11 cellular contexts compared by ENCODE assay signal in genomic region chr20:63501818-63502670, GRCh38. TPM values are rescaled to one million over a fixed set of nuclear protein-coding genes. Genes with fewer than 3 reads are reported as not detected.
A peak's percentile ranks its signal among the peaks of the same experiment; 100 is the strongest.
DNase-seq lines count a peak whose midpoint lies in the region; ATAC-seq and TF ChIP-seq lines count a peak whose summit lies in the region.
"Had no signal": no experiment of that assay in that cellular context is flagged by ENCODE, and none has a peak within 500 bp of the region (broad histone marks: within the 10 kb centered on the region; RNA-seq: fewer than 3 reads in every experiment).

No MANE protein-coding gene starts in this region.

- 12 to 13% methylated on average over 26 of the region's 26 CpGs for WGBS in heart right ventricle, 2 donors

- H3K27ac Mint-ChIP-seq in natural killer cell treated with Interleukin-12 subunit alpha and Interleukin-12 subunit beta and Interleukin-15 and Interleukin-18, amount 100 ng/mL, for 72 hours = no peak overlapping the region
- no peak overlapping the region for H3K27ac Mint-ChIP-seq in natural killer cell

- peak overlapping the region; percentile 27 for H3K9ac ChIP-seq in NT2/D1 (ENCODE audit: insufficient read length, low read depth)

- H3K36me3 ChIP-seq in NT2/D1 (ENCODE audit: insufficient read depth, insufficient read length, low read length) = peaks cover 4% of the 10 kb centered on the region
- H3K36me3 ChIP-seq in heart right ventricle = no peaks in the 10 kb centered on the region
- H3K36me3 ChIP-seq: colonic mucosa, lower lobe of right lung had no signal

- no peaks in the 10 kb centered on the region for H3K36me3 Mint-ChIP-seq in natural killer cell treated with Interleukin-12 subunit alpha and Interleukin-12 subunit beta and Interleukin-15 and Interleukin-18, amount 100 ng/mL, for 72 hours
- H3K36me3 Mint-ChIP-seq in natural killer cell = no peaks in the 10 kb centered on the region

- DNase-seq in natural killer cell treated with Interleukin-12 subunit alpha and Interleukin-12 subunit beta and Interleukin-15 and Interleukin-18, amount 100 ng/mL, for 72 hours (ENCODE audit: low spot score) = peak; percentile 49
- DNase-seq in natural killer cell = no peak
- no peak for DNase-seq in NT2/D1 (ENCODE audit: low read depth, low spot score)
- peak; percentile 71 to 85 for DNase-seq in heart right ventricle
- DNase-seq in GM03348 (ENCODE audit: low spot score) = no peak
- DNase-seq in HCEC 1CT = no peak
- DNase-seq in effector CD4-positive, alpha-beta T cell = no peak
- DNase-seq: colonic mucosa, Kasumi-1 had no signal

- H3K4me3 ChIP-seq in NT2/D1 (ENCODE audit: insufficient read length, low read depth) = no peak overlapping the region
- no peak overlapping the region for H3K4me3 ChIP-seq in heart right ventricle
- H3K4me3 ChIP-seq: colonic mucosa, lower lobe of right lung had no signal

- peaks cover 10% of the 10 kb centered on the region; the same call in 1 of the 2 replicates for H3K9me3 ChIP-seq in NT2/D1 (ENCODE audit: insufficient read depth, low read length)
- H3K9me3 ChIP-seq in heart right ventricle = peaks cover 0 to 25% (median 0%) of the 10 kb centered on the region in 11 donors
- H3K9me3 ChIP-seq: colonic mucosa had no signal

- H3K4me3 Mint-ChIP-seq in natural killer cell treated with Interleukin-12 subunit alpha and Interleukin-12 subunit beta and Interleukin-15 and Interleukin-18, amount 100 ng/mL, for 72 hours = no peak overlapping the region
- no peak overlapping the region for H3K4me3 Mint-ChIP-seq in natural killer cell

- H3K27me3 ChIP-seq in NT2/D1 (ENCODE audit: insufficient read depth, insufficient read length) (peaks cover 17% of the 10 kb centered on the region), heart right ventricle (peaks cover 0 to 47% (median 39%) of the 10 kb centered on the region in 7 donors)

- H3K4me1 Mint-ChIP-seq in natural killer cell treated with Interleukin-12 subunit alpha and Interleukin-12 subunit beta and Interleukin-15 and Interleukin-18, amount 100 ng/mL, for 72 hours (ENCODE audit: low read depth in 2 of 2) = no peaks in the 10 kb centered on the region
- no peaks in the 10 kb centered on the region for H3K4me1 Mint-ChIP-seq in natural killer cell

- peaks cover 5 to 11% of the 10 kb centered on the region in 2 donors for H3K27me3 Mint-ChIP-seq in natural killer cell treated with Interleukin-12 subunit alpha and Interleukin-12 subunit beta and Interleukin-15 and Interleukin-18, amount 100 ng/mL, for 72 hours
- peaks cover 6 to 7% of the 10 kb centered on the region in 2 donors for H3K27me3 Mint-ChIP-seq in natural killer cell (ENCODE audit: low read depth in 2 of 2)

- ATAC-seq in natural killer cell treated with Interleukin-12 subunit alpha and Interleukin-12 subunit beta and Interleukin-15 and Interleukin-18, amount 100 ng/mL, for 72 hours = no peak
- no peak for ATAC-seq in natural killer cell
- ATAC-seq in heart right ventricle = peak; percentile 37 to 73 (median 52)
- no peak for ATAC-seq in GM21825 (IDR thresholded peaks at IDR 0.05; ENCODE audit: unreplicated experiment)
- ATAC-seq: lower lobe of right lung had no signal

- H3K27ac ChIP-seq in heart right ventricle = peak overlapping the region; percentile 60 to 98 (median 88)
- H3K27ac ChIP-seq: colonic mucosa, lower lobe of right lung had no signal

- H3K4me1 ChIP-seq in NT2/D1 (ENCODE audit: insufficient read depth, insufficient read length) = peaks cover 26% of the 10 kb centered on the region
- peaks cover 6 to 42% (median 30%) of the 10 kb centered on the region in 9 donors for H3K4me1 ChIP-seq in heart right ventricle
- H3K4me1 ChIP-seq: colonic mucosa had no signal

- no peaks in the 10 kb centered on the region for H3K9me3 Mint-ChIP-seq in natural killer cell treated with Interleukin-12 subunit alpha and Interleukin-12 subunit beta and Interleukin-15 and Interleukin-18, amount 100 ng/mL, for 72 hours
- no peaks in the 10 kb centered on the region for H3K9me3 Mint-ChIP-seq in natural killer cell

- TF ChIP-seq CTCF in natural killer cell (IDR thresholded peaks at IDR 0.05) = no peak
- no peak for TF ChIP-seq CTCF in heart right ventricle (IDR thresholded peaks at IDR 0.05)

- intact Hi-C loops in natural killer cell (cut with micrococcal nuclease) = no loop called here
- intact Hi-C loops in heart right ventricle (cut with DNase I) = no loop called here

RNA-seq across cellular contexts. Expression of gene EEF1A2, which starts 3.2 kb away (rescaled TPM):
- total RNA-seq in natural killer cell treated with Interleukin-12 subunit alpha and Interleukin-12 subunit beta and Interleukin-15 and Interleukin-18, amount 100 ng/mL, for 72 hours = 1 to 10 TPM; 3.1 to 6.1 TPM
- total RNA-seq in natural killer cell (under 1 TPM; 0.14 to 0.86 (median 0.35) TPM), heart right ventricle (1,000 to 10,000 TPM; 1,074 to 1,437 (median 1,307) TPM)
- 1,000 to 10,000 TPM in 1 of 2 donors, 100 to 1,000 TPM in 1; 881 to 1,465 TPM for polyA plus RNA-seq in heart right ventricle

RNA-seq across cellular contexts. Expression of gene PPDPF, which starts 18.5 kb away (rescaled TPM):
- total RNA-seq in natural killer cell treated with Interleukin-12 subunit alpha and Interleukin-12 subunit beta and Interleukin-15 and Interleukin-18, amount 100 ng/mL, for 72 hours = 10 to 100 TPM; 66.4 to 96.9 TPM
- 100 to 1,000 TPM in 2 of 3 donors, 10 to 100 TPM in 1; 95.5 to 197 (median 159) TPM for total RNA-seq in natural killer cell
- total RNA-seq in heart right ventricle = 100 to 1,000 TPM; 186 to 433 (median 269) TPM
- polyA plus RNA-seq in heart right ventricle = 100 to 1,000 TPM; 261 to 324 TPM

RNA-seq across cellular contexts. Expression of gene KCNQ2, which starts 29.6 kb away (rescaled TPM):
- total RNA-seq in natural killer cell treated with Interleukin-12 subunit alpha and Interleukin-12 subunit beta and Interleukin-15 and Interleukin-18, amount 100 ng/mL, for 72 hours = not detected
- not detected for total RNA-seq in natural killer cell
- total RNA-seq in heart right ventricle = 1 to 10 TPM in 3 of 10 donors, under 1 TPM in 1, not detected in 6; 0.26 to 3.8 (median 1.9) TPM
- polyA plus RNA-seq in heart right ventricle = under 1 TPM in 1 of 2 donors, not detected in 1; 0.03 TPM
- total RNA-seq: lower lobe of right lung had no signal

RNA-seq across cellular contexts. Expression of gene PTK6, which starts 35.1 kb away (rescaled TPM):
- total RNA-seq in natural killer cell treated with Interleukin-12 subunit alpha and Interleukin-12 subunit beta and Interleukin-15 and Interleukin-18, amount 100 ng/mL, for 72 hours = under 1 TPM in 1 of 2 donors, not detected in 1; 0.19 TPM
- under 1 TPM in 2 of 3 donors, not detected in 1; 0.16 to 0.48 TPM for total RNA-seq in natural killer cell
- under 1 TPM in 2 of 10 donors, not detected in 8; 0.06 to 0.28 TPM for total RNA-seq in heart right ventricle
- under 1 TPM in 1 of 2 donors, not detected in 1; 0.03 TPM for polyA plus RNA-seq in heart right ventricle

RNA-seq across cellular contexts. Expression of gene SRMS, which starts 45.5 kb away (rescaled TPM):
- total RNA-seq in natural killer cell treated with Interleukin-12 subunit alpha and Interleukin-12 subunit beta and Interleukin-15 and Interleukin-18, amount 100 ng/mL, for 72 hours = not detected
- total RNA-seq in natural killer cell (under 1 TPM in 2 of 3 donors, not detected in 1; 0.16 to 0.23 TPM), heart right ventricle (not detected)
- polyA plus RNA-seq in heart right ventricle = not detected
- total RNA-seq: lower lobe of right lung had no signal

Comparison
In these comparisons a context has a peak if more than half of its experiments do, and no peak if none do; other contexts are left out.
1. DNase-seq: peak in natural killer cell treated with Interleukin-12 subunit alpha and Interleukin-12 subunit beta and Interleukin-15 and Interleukin-18, amount 100 ng/mL, for 72 hours (single experiment) and heart right ventricle (2 of 2); none in natural killer cell (single experiment), NT2/D1 (single experiment), GM03348 (single experiment), HCEC 1CT (single experiment) and effector CD4-positive, alpha-beta T cell (single experiment).
2. ATAC-seq: peak in heart right ventricle (8 of 8); none in natural killer cell treated with Interleukin-12 subunit alpha and Interleukin-12 subunit beta and Interleukin-15 and Interleukin-18, amount 100 ng/mL, for 72 hours (0 of 2), natural killer cell (0 of 3) and GM21825 (single experiment).
3. RNA of gene EEF1A2, which starts 3.2 kb away (total RNA-seq): 1,074 to 1,437 TPM in heart right ventricle; 3.1 to 6.1 TPM in natural killer cell treated with Interleukin-12 subunit alpha and Interleukin-12 subunit beta and Interleukin-15 and Interleukin-18, amount 100 ng/mL, for 72 hours and 0.14 to 0.86 TPM in natural killer cell; every median in the first group is over 100 times any median in the second.